22 cellular contexts compared by ENCODE assay signal in genomic region chr6:36230376-36230775, GRCh38. TPM values are rescaled to one million over a fixed set of nuclear protein-coding genes. Genes with fewer than 3 reads are reported as not detected.
DNase-seq lines count a peak whose midpoint lies in the region; ATAC-seq, FAIRE-seq and TF ChIP-seq lines count a peak whose summit lies in the region.
"Had no signal": no experiment of that assay in that cellular context is flagged by ENCODE, and none has a peak within 500 bp of the region (broad histone marks: within the 10 kb centered on the region; RNA-seq: fewer than 3 reads in every experiment).

No MANE protein-coding gene starts in this region.

- no peak overlapping the region for H3K4me2 ChIP-seq in HepG2 (ENCODE audit: low read depth, low read length)

- no peak overlapping the region for H2AFZ ChIP-seq in HepG2 (ENCODE audit: low read length)

- no peak overlapping the region for H3K9ac ChIP-seq in HepG2 (ENCODE audit: insufficient read depth, low read depth, low read length)

- peaks cover 43% of the 10 kb centered on the region for H3K36me3 Mint-ChIP-seq in osteocyte (ENCODE audit: unreplicated experiment)

- H3K27me3 ChIP-seq in HepG2 (ENCODE audit: control insufficient read depth in 1 of 2, insufficient read depth in 2 of 2, low read length in 2 of 2), result no peaks in the 10 kb centered on the region
- no peaks in the 10 kb centered on the region for H3K27me3 ChIP-seq in right lobe of liver
- no peaks in the 10 kb centered on the region for H3K27me3 ChIP-seq in RWPE2 (ENCODE audit: insufficient read depth, poor library complexity, severe bottlenecking)

- no peak overlapping the region for H3K4me3 Mint-ChIP-seq in osteocyte (ENCODE audit: unreplicated experiment)
- H3K4me3 Mint-ChIP-seq: CD8-positive, alpha-beta T cell had no signal

- no peak overlapping the region for H3K27ac Mint-ChIP-seq in osteocyte (ENCODE audit: unreplicated experiment)
- H3K27ac Mint-ChIP-seq: CD8-positive, alpha-beta T cell had no signal

- TF ChIP-seq EP300 in HepG2 (IDR thresholded peaks at IDR 0.05; ENCODE audit: low read depth in 2 of 2, low read length in 2 of 2) (no peak), HepG2 (CRISPR knock-in tag; IDR thresholded peaks at IDR 0.05; ENCODE audit: borderline replicate concordance) (no peak)

- no peak for DNase-seq in HepG2 (ENCODE audit: low spot score)
- DNase-seq in right lobe of liver, result no peak
- DNase-seq in RWPE2 (ENCODE audit: low spot score), result no peak
- peak; percentile 80 for DNase-seq in mesenteric fat pad (ENCODE audit: low spot score)
- no peak for DNase-seq in NCI-H187 treated with DMSO at 0.1 percent for 48 hours (lab: John Stamatoyannopoulos, UW)
- DNase-seq in osteocyte (ENCODE audit: extremely low spot score, unreplicated experiment), result no peak
- no peak for DNase-seq in central memory CD4-positive, alpha-beta T cell
- DNase-seq: ACHN; CD8-positive, alpha-beta T cell; COR-L47; DMS153; DMS79 treated with DMSO at 0.1 percent for 48 hours; EL had no signal

- H3K79me2 ChIP-seq in HepG2 (ENCODE audit: insufficient read depth, low read length), result no peaks in the 10 kb centered on the region

- H3K4me1 ChIP-seq in HepG2 (ENCODE audit: insufficient read depth, low read length) (peaks cover 12% of the 10 kb centered on the region), right lobe of liver (no peaks in the 10 kb centered on the region), RWPE2 (ENCODE audit: insufficient read depth, poor library complexity, severe bottlenecking) (peaks cover 9% of the 10 kb centered on the region)

- TF ChIP-seq RAD21 in HepG2 (CRISPR knock-in tag; IDR thresholded peaks at IDR 0.05), result no peak

- no peaks in the 10 kb centered on the region for H4K20me1 ChIP-seq in HepG2 (ENCODE audit: insufficient read depth, low read length)

- POLR2A ChIA-PET in HepG2 (lab: Yijun Ruan, JAX), result interaction anchor here (1.1 to 1.3 kb wide), 2 partner anchors 15 to 100 kb away, joined by 3 read pairs; partner anchors contain the start of gene MAPK13

- no TSS peak for BruUV-seq in HepG2 (replicated peaks; lab: Mats Ljungman, UMichigan)

- 97% methylated on average over 6 of the region's 11 CpGs for WGBS in HepG2 (ENCODE audit: low lambda C conversion rate)
- 80% methylated on average over 1 of the region's 11 CpGs for WGBS in right lobe of liver (ENCODE audit: insufficient coverage, low coverage, low lambda C conversion rate, missing lambda C conversion rate)

- H3K9me3 ChIP-seq in HepG2 (ENCODE audit: low read length) (no peaks in the 10 kb centered on the region), right lobe of liver (no peaks in the 10 kb centered on the region), RWPE2 (ENCODE audit: severe bottlenecking) (no peaks in the 10 kb centered on the region)
- H3K9me3 ChIP-seq: HAP-1 had no signal

- H3K9me3 Mint-ChIP-seq in osteocyte (ENCODE audit: unreplicated experiment), result no peaks in the 10 kb centered on the region
- H3K9me3 Mint-ChIP-seq: CD8-positive, alpha-beta T cell had no signal

- no peak overlapping the region for H3K4me3 ChIP-seq in HepG2 (replicated peaks in 1 of 3; ENCODE audit: insufficient read depth in 1 of 3, low read depth in 2 of 3, low read length in 3 of 3)
- H3K4me3 ChIP-seq in right lobe of liver, result no peak overlapping the region
- H3K4me3 ChIP-seq in RWPE2 (ENCODE audit: severe bottlenecking), result no peak overlapping the region
- H3K4me3 ChIP-seq: HAP-1 had no signal

- H3K27ac ChIP-seq in HepG2 (ENCODE audit: extremely low read length, insufficient read depth, low read length) (no peak overlapping the region), right lobe of liver (no peak overlapping the region), RWPE2 (ENCODE audit: poor library complexity, severe bottlenecking) (no peak overlapping the region)
- H3K27ac ChIP-seq: C4-2B had no signal

- H3K36me3 ChIP-seq in HepG2 (replicated peaks in 1 of 2; ENCODE audit: control insufficient read depth in 1 of 2, insufficient read depth in 2 of 2, low read length in 2 of 2) (peaks cover 36 to 70% of the 10 kb centered on the region in 2 experiments), right lobe of liver (peaks cover 0 to 39% (median 26%) of the 10 kb centered on the region in 4 donors), RWPE2 (ENCODE audit: low read depth) (peaks cover 32% of the 10 kb centered on the region; the same call in 1 of the 2 replicates)

- TF ChIP-seq CTCF in HepG2 (CRISPR knock-in tag; IDR thresholded peaks at IDR 0.05) (no peak), right lobe of liver (IDR thresholded peaks at IDR 0.05) (no peak), RWPE2 (IDR thresholded peaks at IDR 0.05; ENCODE audit: poor library complexity, severe bottlenecking) (no peak), osteocyte (IDR thresholded peaks at IDR 0.05) (no peak)

- no peaks in the 10 kb centered on the region for H3K27me3 Mint-ChIP-seq in osteocyte (ENCODE audit: unreplicated experiment)

- no peak for FAIRE-seq in HepG2 (lab: Jason Lieb, UNC)
- FAIRE-seq: D721Med, G401.6, GM12891, GM19239, H1, HTR-8/SVneo had no signal

- peak; percentile 10; the same call in 1 of the 3 replicates for ATAC-seq in HepG2
- no peak for ATAC-seq in right lobe of liver
- peak; percentile 44; the same call in 1 of the 3 replicates for ATAC-seq in RWPE2 (ENCODE audit: low read depth)
- ATAC-seq: CD8-positive, alpha-beta T cell had no signal

- intact Hi-C loops in HepG2 (cut with micrococcal nuclease; ENCODE audit: unreplicated experiment) (no loop called here), right lobe of liver (cut with DNase I) (no loop called here)

- H3K4me1 Mint-ChIP-seq in osteocyte (ENCODE audit: unreplicated experiment), result no peaks in the 10 kb centered on the region

- CTCF ChIA-PET in HepG2 (lab: Yijun Ruan, JAX; ENCODE audit: low intra/inter-chr PET ratio, low total read pairs), result no interaction called here

- in situ Hi-C loops in HepG2 (cut with HindIII; ENCODE audit: extremely low pct_ligation_motif_present, low pct_unique_long_range_greater_than_20kb), result no loop called here

- no peak for TF ChIP-seq POLR2A in HepG2 (IDR thresholded peaks at IDR 0.05; ENCODE audit: insufficient read depth in 1 of 2, low read depth in 2 of 2, low read length in 2 of 2)
- no peak for TF ChIP-seq POLR2A in right lobe of liver (IDR thresholded peaks at IDR 0.05)

TF ChIP-seq in HepG2, 621 proteins besides CTCF, POLR2A, EP300 and RAD21:
- TF ChIP-seq AGO2 (optimal IDR thresholded peaks at IDR 0.05; ENCODE audit: low read depth, low read length) (peak; percentile 58), SRSF4 (IDR thresholded peaks at IDR 0.05; ENCODE audit: low read depth, low read length, poor library complexity, severe bottlenecking) (no peak)

RNA-seq across cellular contexts. Expression of gene BRPF3, which starts 33.8 kb away (rescaled TPM):
- total RNA-seq in HepG2 (2016; rRNA removed; fragmentation: Illumina TruSeq; extraction: Trizol) (12.3 and 14.7 TPM in 2 replicates), right lobe of liver (10 to 100 TPM; 14.2 to 20.8 (median 18.6) TPM), mesenteric fat pad (26.1 TPM), osteocyte (29.4 and 36.2 TPM in 2 replicates)
- total RNA-seq in HepG2 (2016; cell fraction: cytosol; rRNA removed; fragmentation: Illumina TruSeq; extraction: Trizol; ENCODE audit: low read depth), result 2.7 and 4.1 TPM in 2 replicates
- 13.1 and 13.7 TPM in 2 replicates for total RNA-seq in HepG2 (2016; cell fraction: insoluble cytoplasmic fraction; rRNA removed; fragmentation: Illumina TruSeq; extraction: Trizol)
- 13.7 and 14.6 TPM in 2 replicates for total RNA-seq in HepG2 (2016; cell fraction: membrane; rRNA removed; fragmentation: Illumina TruSeq; extraction: Trizol)
- total RNA-seq in HepG2 (2016; cell fraction: nucleus; rRNA removed; fragmentation: Illumina TruSeq; extraction: Trizol), result 20.5 and 24.2 TPM in 2 replicates
- 22.9 and 25.2 TPM in 2 replicates for polyA plus RNA-seq in HepG2 (2011; rRNA removed)
- 17.0 and 19.9 TPM in 2 replicates for polyA plus RNA-seq in HepG2 (2011; cell fraction: cytosol; rRNA removed)
- polyA plus RNA-seq in HepG2 (2011; cell fraction: nucleus; rRNA removed), result 34.9 and 37.6 TPM in 2 replicates
- polyA plus RNA-seq in HepG2 (2012), result 27.0 and 27.6 TPM in 2 replicates
- polyA plus RNA-seq in HepG2 (2016; cell fraction: cytosol; fragmentation: Illumina TruSeq; extraction: Trizol; ENCODE audit: low read depth), result 3.5 and 4.2 TPM in 2 replicates
- polyA plus RNA-seq in HepG2 (2016; cell fraction: insoluble cytoplasmic fraction; fragmentation: Illumina TruSeq; extraction: Trizol; ENCODE audit: low read depth), result 29.3 and 35.1 TPM in 2 replicates
- polyA plus RNA-seq in HepG2 (2016; cell fraction: membrane; fragmentation: Illumina TruSeq; extraction: Trizol; ENCODE audit: low read depth), result 18.5 and 19.9 TPM in 2 replicates
- 41.3 and 46.6 TPM in 2 replicates for polyA plus RNA-seq in HepG2 (2016; cell fraction: nucleus; fragmentation: Illumina TruSeq; extraction: Trizol; ENCODE audit: insufficient read depth, low read depth)
- 16.1 and 49.4 TPM in 2 replicates for polyA minus RNA-seq in HepG2 (2011; rRNA and poly(A)+ RNA removed; ENCODE audit: low replicate concordance)
- 10.9 and 14.6 TPM in 2 replicates for polyA minus RNA-seq in HepG2 (2011; cell fraction: cytosol; rRNA and poly(A)+ RNA removed)
- polyA minus RNA-seq in HepG2 (2011; cell fraction: nucleus; rRNA and poly(A)+ RNA removed), result 61.0 and 69.4 TPM in 2 replicates

RNA-seq across cellular contexts. Expression of gene PNPLA1, which starts 39.5 kb away (rescaled TPM):
- total RNA-seq in HepG2 (2016; rRNA removed; fragmentation: Illumina TruSeq; extraction: Trizol) (not detected in 2 replicates), right lobe of liver (not detected), mesenteric fat pad (0.32 TPM), osteocyte (not detected in 2 replicates)
- not detected in 2 replicates for total RNA-seq in HepG2 (2016; cell fraction: cytosol; rRNA removed; fragmentation: Illumina TruSeq; extraction: Trizol; ENCODE audit: low read depth)
- not detected in 2 replicates for total RNA-seq in HepG2 (2016; cell fraction: insoluble cytoplasmic fraction; rRNA removed; fragmentation: Illumina TruSeq; extraction: Trizol)
- total RNA-seq in HepG2 (2016; cell fraction: membrane; rRNA removed; fragmentation: Illumina TruSeq; extraction: Trizol), result not detected in 2 replicates
- not detected in 2 replicates for total RNA-seq in HepG2 (2016; cell fraction: nucleus; rRNA removed; fragmentation: Illumina TruSeq; extraction: Trizol)
- not detected in 2 replicates for polyA plus RNA-seq in HepG2 (2011; rRNA removed)
- polyA plus RNA-seq in HepG2 (2011; cell fraction: cytosol; rRNA removed), result 0.04 TPM in 1 of 2 replicates, not detected in the other
- not detected in 2 replicates for polyA plus RNA-seq in HepG2 (2011; cell fraction: nucleus; rRNA removed)
- 0.05 TPM in 1 of 2 replicates, not detected in the other for polyA plus RNA-seq in HepG2 (2012)
- not detected in 2 replicates for polyA plus RNA-seq in HepG2 (2016; cell fraction: cytosol; fragmentation: Illumina TruSeq; extraction: Trizol; ENCODE audit: low read depth)
- not detected in 2 replicates for polyA plus RNA-seq in HepG2 (2016; cell fraction: insoluble cytoplasmic fraction; fragmentation: Illumina TruSeq; extraction: Trizol; ENCODE audit: low read depth)
- polyA plus RNA-seq in HepG2 (2016; cell fraction: membrane; fragmentation: Illumina TruSeq; extraction: Trizol; ENCODE audit: low read depth), result not detected in 2 replicates
- not detected in 2 replicates for polyA plus RNA-seq in HepG2 (2016; cell fraction: nucleus; fragmentation: Illumina TruSeq; extraction: Trizol; ENCODE audit: insufficient read depth, low read depth)
- 2.7 TPM in 1 of 2 replicates, not detected in the other for polyA minus RNA-seq in HepG2 (2011; rRNA and poly(A)+ RNA removed; ENCODE audit: low replicate concordance)
- not detected in 2 replicates for polyA minus RNA-seq in HepG2 (2011; cell fraction: cytosol; rRNA and poly(A)+ RNA removed)
- polyA minus RNA-seq in HepG2 (2011; cell fraction: nucleus; rRNA and poly(A)+ RNA removed), result not detected in 2 replicates
- total RNA-seq: A172, H1 had no signal
- polyA plus RNA-seq: H1 had no signal

Comparison
In these comparisons a context has a peak if more than half of its experiments do, and no peak if none do; other contexts are left out.
1. ATAC-seq: peak in HepG2 (single experiment) and RWPE2 (single experiment); none in right lobe of liver (0 of 4).